ENCODE assay signal across 9 cellular contexts in genomic region chr6:143337201-143337949, GRCh38.
DNase-seq lines count a peak whose midpoint lies in the region; ATAC-seq, FAIRE-seq and TF ChIP-seq lines count a peak whose summit lies in the region.
"Had no signal": no experiment of that assay in that cellular context is flagged by ENCODE, and none has a peak within 500 bp of the region (broad histone marks: within the 10 kb centered on the region; RNA-seq: fewer than 3 reads in every experiment).

No MANE protein-coding gene starts in this region.

- no peak overlapping the region for H3K4me3 ChIP-seq in hepatocyte
- H3K4me3 ChIP-seq: BLaER1 had no signal

- no peaks in the 10 kb centered on the region for H3K9me3 Mint-ChIP-seq in activated T-cell treated with anti-CD3 and anti-CD28 coated beads, Interleukin-2, amount 50 U/mL, for 4 hours

- H3K4me3 Mint-ChIP-seq in activated T-cell treated with anti-CD3 and anti-CD28 coated beads, Interleukin-2, amount 50 U/mL, for 4 hours, result no peak overlapping the region

- H2AFZ ChIP-seq in hepatocyte, result no peak overlapping the region

- DNase-seq in DMS53 (lab: John Stamatoyannopoulos, UW), result peak; percentile 48
- no peak for DNase-seq in DMS53 treated with DMSO at 0.1 percent for 48 hours (lab: John Stamatoyannopoulos, UW; ENCODE audit: unreplicated experiment)
- peak; percentile 16 for DNase-seq in NCI-H460 (ENCODE audit: extremely low read depth, low read depth)
- DNase-seq in activated T-cell treated with anti-CD3 and anti-CD28 coated beads, Interleukin-2, amount 50 U/mL, for 4 hours, result peak; percentile 57
- DNase-seq in hepatocyte (ENCODE audit: low spot score), result peak; percentile 38
- peak; percentile 45 to 63 for DNase-seq in stimulated activated CD4-positive, alpha-beta T cell treated with anti-CD3 and anti-CD28 coated beads, Interleukin-4, amount 100 ng/mL, for 48 hours (ENCODE audit: low read depth in 2 of 2)
- no peak for DNase-seq in NCI-H2196 treated with DMSO at 0.1 percent for 48 hours (lab: John Stamatoyannopoulos, UW; ENCODE audit: unreplicated experiment)
- DNase-seq in HTR-8/SVneo (ENCODE audit: insufficient read length, low spot score), result no peak

- H3K27me3 Mint-ChIP-seq in activated T-cell treated with anti-CD3 and anti-CD28 coated beads, Interleukin-2, amount 50 U/mL, for 4 hours (ENCODE audit: low read depth), result no peaks in the 10 kb centered on the region

- H3K4me2 ChIP-seq in hepatocyte, result no peak overlapping the region
- H3K4me2 ChIP-seq: BLaER1 had no signal

- no peaks in the 10 kb centered on the region for H3K36me3 ChIP-seq in hepatocyte (replicated peaks; ENCODE audit: insufficient read depth, low read depth)
- H3K36me3 ChIP-seq: BLaER1 had no signal

- no peaks in the 10 kb centered on the region for H3K9me2 ChIP-seq in hepatocyte (replicated peaks; ENCODE audit: insufficient read depth)

- H3K36me3 Mint-ChIP-seq in activated T-cell treated with anti-CD3 and anti-CD28 coated beads, Interleukin-2, amount 50 U/mL, for 4 hours (ENCODE audit: insufficient read depth), result peaks cover 1% of the 10 kb centered on the region

- FAIRE-seq in HTR-8/SVneo (lab: Jason Lieb, UNC), result no peak

- no peaks in the 10 kb centered on the region for H3K27me3 ChIP-seq in hepatocyte
- H3K27me3 ChIP-seq: BLaER1 had no signal

- WGBS in hepatocyte (ENCODE audit: low lambda C conversion rate, missing lambda C conversion rate), result 85% methylated on average over 17 of the region's 17 CpGs

- no peaks in the 10 kb centered on the region for H4K20me1 ChIP-seq in hepatocyte (ENCODE audit: insufficient read depth, poor library complexity, severe bottlenecking)
- H4K20me1 ChIP-seq: BLaER1 had no signal

- ATAC-seq in activated T-cell treated with anti-CD3 and anti-CD28 coated beads, Interleukin-2, amount 50 U/mL, for 4 hours, result peak in 1 of 2 donors; percentile 69

- H3K27ac ChIP-seq in hepatocyte, result no peak overlapping the region
- H3K27ac ChIP-seq: BLaER1 had no signal

- peak; percentile 39 for TF ChIP-seq CTCF in hepatocyte (IDR thresholded peaks at IDR 0.05; ENCODE audit: poor library complexity)

- no peaks in the 10 kb centered on the region for H3K9me3 ChIP-seq in hepatocyte (ENCODE audit: low read depth)
- H3K9me3 ChIP-seq: BLaER1 had no signal

- H3K4me1 Mint-ChIP-seq in activated T-cell treated with anti-CD3 and anti-CD28 coated beads, Interleukin-2, amount 50 U/mL, for 4 hours (ENCODE audit: low read depth), result no peaks in the 10 kb centered on the region

- no peaks in the 10 kb centered on the region for H3K4me1 ChIP-seq in hepatocyte (ENCODE audit: insufficient read depth)
- H3K4me1 ChIP-seq: BLaER1 had no signal

- H3K79me2 ChIP-seq in hepatocyte, result no peaks in the 10 kb centered on the region

Comparison
In these comparisons a context has a peak if more than half of its experiments do, and no peak if none do; other contexts are left out.
1. DNase-seq: peak in DMS53 (single experiment), NCI-H460 (single experiment), activated T-cell treated with anti-CD3 and anti-CD28 coated beads, Interleukin-2, amount 50 U/mL, for 4 hours (single experiment), hepatocyte (single experiment) and stimulated activated CD4-positive, alpha-beta T cell treated with anti-CD3 and anti-CD28 coated beads, Interleukin-4, amount 100 ng/mL, for 48 hours (2 of 2); none in DMS53 treated with DMSO at 0.1 percent for 48 hours (single experiment), NCI-H2196 treated with DMSO at 0.1 percent for 48 hours (single experiment) and HTR-8/SVneo (single experiment).